In the genomic region with DNA sequence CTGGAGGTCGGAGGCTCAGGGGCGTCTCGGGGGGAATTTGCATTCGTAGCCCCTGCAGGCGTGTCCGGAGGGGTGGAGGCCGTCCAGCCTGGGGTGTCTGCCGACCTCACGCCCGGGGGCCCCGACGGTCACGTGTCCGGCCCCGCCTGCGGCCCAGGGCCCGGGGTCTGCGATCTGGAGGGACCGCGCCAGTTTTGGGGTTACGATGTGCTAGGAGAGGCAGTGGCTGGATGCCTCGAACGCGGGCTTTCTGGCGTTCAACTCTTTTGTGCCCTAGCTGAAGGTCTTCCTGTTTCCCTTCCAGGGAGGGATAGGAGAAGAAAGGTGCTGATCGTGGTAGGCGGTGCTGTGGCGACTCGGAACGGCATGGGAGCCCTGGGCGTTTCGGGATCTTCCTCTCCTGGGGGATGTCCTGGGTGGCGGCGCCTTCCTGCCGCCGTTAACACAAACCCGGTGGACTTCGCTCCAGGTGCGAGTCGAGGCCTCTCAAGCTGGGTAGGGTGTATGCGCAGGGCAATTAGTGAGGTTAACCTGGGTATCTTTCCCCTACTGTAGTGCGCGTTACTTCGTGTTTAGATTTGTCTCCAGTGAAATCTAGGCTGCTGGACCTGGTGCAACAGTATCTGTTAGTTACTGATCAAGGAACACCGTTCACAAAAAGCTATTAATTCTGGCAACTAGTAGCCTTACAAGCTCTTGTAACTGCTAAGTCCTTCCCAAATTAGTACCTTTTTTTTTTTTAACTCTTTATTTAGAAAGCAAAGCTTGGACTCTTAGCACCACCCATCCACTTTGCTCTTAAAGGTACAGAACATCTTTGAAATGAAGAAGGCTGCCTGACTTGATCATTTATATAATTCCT, we compare ENCODE assay signal across 1 cellular context.
A peak's percentile ranks its signal among the peaks of the same experiment; 100 is the strongest.
TF ChIP-seq lines count a peak whose summit lies in the region.

No MANE protein-coding gene starts in this region.

TF ChIP-seq in HepG2, 621 proteins besides CTCF, POLR2A, EP300 and RAD21 (continued from another document and continues in another):
- TF ChIP-seq TBX2 (CRISPR knock-in tag; IDR thresholded peaks at IDR 0.05; ENCODE audit: borderline replicate concordance) (peak; percentile 91), ZNF598 (CRISPR knock-in tag; IDR thresholded peaks at IDR 0.05; ENCODE audit: borderline replicate concordance) (peak; percentile 77; the same call in 1 of the 2 replicates), TGIF2 (CRISPR knock-in tag; IDR thresholded peaks at IDR 0.05) (peak; percentile 47; the same call in 1 of the 2 replicates), KLF6 (CRISPR knock-in tag; IDR thresholded peaks at IDR 0.05) (no peak; the same call in 1 of the 2 replicates), CCDC6 (CRISPR knock-in tag; IDR thresholded peaks at IDR 0.05) (no peak; the same call in 1 of the 2 replicates), ZNF619 (CRISPR knock-in tag; IDR thresholded peaks at IDR 0.05) (no peak), ZNF530 (CRISPR knock-in tag; IDR thresholded peaks at IDR 0.05; ENCODE audit: low read depth) (no peak), TAF1 (CRISPR knock-in tag; IDR thresholded peaks at IDR 0.05) (peak; percentile 24; the same call in 1 of the 2 replicates), TFE3 (CRISPR knock-in tag; IDR thresholded peaks at IDR 0.05) (peak; percentile 15; the same call in 1 of the 2 replicates), HDAC1 (CRISPR knock-in tag; IDR thresholded peaks at IDR 0.05) (no peak), CBX1 (IDR thresholded peaks at IDR 0.05; ENCODE audit: low read depth) (no peak), ZNF234 (CRISPR knock-in tag; conservative IDR thresholded peaks at IDR 0.05) (no peak), TARDBP (CRISPR knock-in tag; IDR thresholded peaks at IDR 0.05) (no peak), MED13 (CRISPR knock-in tag; IDR thresholded peaks at IDR 0.05) (no peak), HMGXB3 (CRISPR knock-in tag; IDR thresholded peaks at IDR 0.05; ENCODE audit: borderline replicate concordance) (no peak; the same call in 1 of the 2 replicates), ZNF549 (CRISPR knock-in tag; IDR thresholded peaks at IDR 0.05) (peak; percentile 81; the same call in 1 of the 2 replicates), HNRNPUL1 (IDR thresholded peaks at IDR 0.05; ENCODE audit: low read depth, low read length) (no peak), CREBL2 (CRISPR knock-in tag; IDR thresholded peaks at IDR 0.05; ENCODE audit: borderline replicate concordance) (no peak; the same call in 1 of the 2 replicates), POLR2G (IDR thresholded peaks at IDR 0.05; ENCODE audit: low read depth, low read length) (peak; percentile 10; the same call in 1 of the 2 replicates), WIZ (CRISPR knock-in tag; IDR thresholded peaks at IDR 0.05) (0 out of 2 replicates have a peak, but pooled peaks have one; percentile 20), ZNF12 (CRISPR knock-in tag; IDR thresholded peaks at IDR 0.05) (no peak; the same call in 1 of the 2 replicates), ZFP1 (CRISPR knock-in tag; IDR thresholded peaks at IDR 0.05) (no peak), ZNF510 (CRISPR knock-in tag; IDR thresholded peaks at IDR 0.05; ENCODE audit: low read depth) (0 out of 2 replicates have a peak, but pooled peaks have one; percentile 70), ZSCAN21 (CRISPR knock-in tag; IDR thresholded peaks at IDR 0.05; ENCODE audit: borderline replicate concordance) (peak; percentile 15; the same call in 1 of the 2 replicates), ZFYVE20 (CRISPR knock-in tag; IDR thresholded peaks at IDR 0.05; ENCODE audit: borderline replicate concordance, low read depth) (no peak), ATF1 (CRISPR knock-in tag; IDR thresholded peaks at IDR 0.05) (no peak), ATRX (CRISPR knock-in tag; IDR thresholded peaks at IDR 0.05; ENCODE audit: borderline replicate concordance) (no peak), ZSCAN5A (CRISPR knock-in tag; IDR thresholded peaks at IDR 0.05; ENCODE audit: borderline replicate concordance) (no peak), ZNF446 (CRISPR knock-in tag; IDR thresholded peaks at IDR 0.05) (peak; percentile 70; the same call in 1 of the 2 replicates), ZKSCAN5 (CRISPR knock-in tag; IDR thresholded peaks at IDR 0.05) (0 out of 2 replicates have a peak, but pooled peaks have one; percentile 53), HNRNPLL (IDR thresholded peaks at IDR 0.05; ENCODE audit: low read depth, low read length, poor library complexity, severe bottlenecking) (peak; percentile 42), ZBTB38 (CRISPR knock-in tag; IDR thresholded peaks at IDR 0.05) (peak; percentile 24; the same call in 1 of the 2 replicates), NAIF1 (CRISPR knock-in tag; IDR thresholded peaks at IDR 0.05; ENCODE audit: borderline replicate concordance) (no peak; the same call in 1 of the 2 replicates), SP5 (CRISPR knock-in tag; IDR thresholded peaks at IDR 0.05; ENCODE audit: borderline replicate concordance, low read depth) (peak; percentile 36; the same call in 1 of the 2 replicates), ZNF670 (CRISPR knock-in tag; IDR thresholded peaks at IDR 0.05; ENCODE audit: borderline replicate concordance) (no peak; the same call in 1 of the 2 replicates), SMAD3 (CRISPR knock-in tag; IDR thresholded peaks at IDR 0.05) (no peak), FOXK2 (IDR thresholded peaks at IDR 0.05) (no peak), ZNF607 (CRISPR knock-in tag; IDR thresholded peaks at IDR 0.05; ENCODE audit: borderline replicate concordance) (peak; percentile 63; the same call in 1 of the 2 replicates), JUN (CRISPR knock-in tag; IDR thresholded peaks at IDR 0.05) (0 out of 2 replicates have a peak, but pooled peaks have one; percentile 10), ZC3H13 (CRISPR knock-in tag; IDR thresholded peaks at IDR 0.05) (no peak; the same call in none of the 2 replicates), ZNF761 (CRISPR knock-in tag; conservative IDR thresholded peaks at IDR 0.05) (no peak), ZNF629 (CRISPR knock-in tag; conservative IDR thresholded peaks at IDR 0.05) (no peak)
- TF ChIP-seq, protein P1, sequence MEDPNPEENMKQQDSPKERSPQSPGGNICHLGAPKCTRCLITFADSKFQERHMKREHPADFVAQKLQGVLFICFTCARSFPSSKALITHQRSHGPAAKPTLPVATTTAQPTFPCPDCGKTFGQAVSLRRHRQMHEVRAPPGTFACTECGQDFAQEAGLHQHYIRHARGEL (CRISPR knock-in tag; IDR thresholded peaks at IDR 0.05), result no peak
- TF ChIP-seq, protein P2, sequence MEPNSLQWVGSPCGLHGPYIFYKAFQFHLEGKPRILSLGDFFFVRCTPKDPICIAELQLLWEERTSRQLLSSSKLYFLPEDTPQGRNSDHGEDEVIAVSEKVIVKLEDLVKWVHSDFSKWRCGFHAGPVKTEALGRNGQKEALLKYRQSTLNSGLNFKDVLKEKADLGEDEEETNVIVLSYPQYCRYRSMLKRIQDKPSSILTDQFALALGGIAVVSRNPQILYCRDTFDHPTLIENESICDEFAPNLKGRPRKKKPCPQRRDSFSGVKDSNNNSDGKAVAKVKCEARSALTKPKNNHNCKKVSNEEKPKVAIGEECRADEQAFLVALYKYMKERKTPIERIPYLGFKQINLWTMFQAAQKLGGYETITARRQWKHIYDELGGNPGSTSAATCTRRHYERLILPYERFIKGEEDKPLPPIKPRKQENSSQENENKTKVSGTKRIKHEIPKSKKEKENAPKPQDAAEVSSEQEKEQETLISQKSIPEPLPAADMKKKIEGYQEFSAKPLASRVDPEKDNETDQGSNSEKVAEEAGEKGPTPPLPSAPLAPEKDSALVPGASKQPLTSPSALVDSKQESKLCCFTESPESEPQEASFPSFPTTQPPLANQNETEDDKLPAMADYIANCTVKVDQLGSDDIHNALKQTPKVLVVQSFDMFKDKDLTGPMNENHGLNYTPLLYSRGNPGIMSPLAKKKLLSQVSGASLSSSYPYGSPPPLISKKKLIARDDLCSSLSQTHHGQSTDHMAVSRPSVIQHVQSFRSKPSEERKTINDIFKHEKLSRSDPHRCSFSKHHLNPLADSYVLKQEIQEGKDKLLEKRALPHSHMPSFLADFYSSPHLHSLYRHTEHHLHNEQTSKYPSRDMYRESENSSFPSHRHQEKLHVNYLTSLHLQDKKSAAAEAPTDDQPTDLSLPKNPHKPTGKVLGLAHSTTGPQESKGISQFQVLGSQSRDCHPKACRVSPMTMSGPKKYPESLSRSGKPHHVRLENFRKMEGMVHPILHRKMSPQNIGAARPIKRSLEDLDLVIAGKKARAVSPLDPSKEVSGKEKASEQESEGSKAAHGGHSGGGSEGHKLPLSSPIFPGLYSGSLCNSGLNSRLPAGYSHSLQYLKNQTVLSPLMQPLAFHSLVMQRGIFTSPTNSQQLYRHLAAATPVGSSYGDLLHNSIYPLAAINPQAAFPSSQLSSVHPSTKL (CRISPR knock-in tag; IDR thresholded peaks at IDR 0.05), result no peak; the same call in 1 of the 2 replicates
- TF ChIP-seq, protein P3, sequence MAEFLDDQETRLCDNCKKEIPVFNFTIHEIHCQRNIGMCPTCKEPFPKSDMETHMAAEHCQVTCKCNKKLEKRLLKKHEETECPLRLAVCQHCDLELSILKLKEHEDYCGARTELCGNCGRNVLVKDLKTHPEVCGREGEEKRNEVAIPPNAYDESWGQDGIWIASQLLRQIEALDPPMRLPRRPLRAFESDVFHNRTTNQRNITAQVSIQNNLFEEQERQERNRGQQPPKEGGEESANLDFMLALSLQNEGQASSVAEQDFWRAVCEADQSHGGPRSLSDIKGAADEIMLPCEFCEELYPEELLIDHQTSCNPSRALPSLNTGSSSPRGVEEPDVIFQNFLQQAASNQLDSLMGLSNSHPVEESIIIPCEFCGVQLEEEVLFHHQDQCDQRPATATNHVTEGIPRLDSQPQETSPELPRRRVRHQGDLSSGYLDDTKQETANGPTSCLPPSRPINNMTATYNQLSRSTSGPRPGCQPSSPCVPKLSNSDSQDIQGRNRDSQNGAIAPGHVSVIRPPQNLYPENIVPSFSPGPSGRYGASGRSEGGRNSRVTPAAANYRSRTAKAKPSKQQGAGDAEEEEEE (CRISPR knock-in tag; IDR thresholded peaks at IDR 0.05; ENCODE audit: borderline replicate concordance), result no peak
- TF ChIP-seq, protein P4, sequence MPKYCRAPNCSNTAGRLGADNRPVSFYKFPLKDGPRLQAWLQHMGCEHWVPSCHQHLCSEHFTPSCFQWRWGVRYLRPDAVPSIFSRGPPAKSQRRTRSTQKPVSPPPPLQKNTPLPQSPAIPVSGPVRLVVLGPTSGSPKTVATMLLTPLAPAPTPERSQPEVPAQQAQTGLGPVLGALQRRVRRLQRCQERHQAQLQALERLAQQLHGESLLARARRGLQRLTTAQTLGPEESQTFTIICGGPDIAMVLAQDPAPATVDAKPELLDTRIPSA (CRISPR knock-in tag; IDR thresholded peaks at IDR 0.05; ENCODE audit: borderline replicate concordance), result no peak
